Comparison of ENCODE assay signal across 2 cellular contexts in the genomic region with DNA sequence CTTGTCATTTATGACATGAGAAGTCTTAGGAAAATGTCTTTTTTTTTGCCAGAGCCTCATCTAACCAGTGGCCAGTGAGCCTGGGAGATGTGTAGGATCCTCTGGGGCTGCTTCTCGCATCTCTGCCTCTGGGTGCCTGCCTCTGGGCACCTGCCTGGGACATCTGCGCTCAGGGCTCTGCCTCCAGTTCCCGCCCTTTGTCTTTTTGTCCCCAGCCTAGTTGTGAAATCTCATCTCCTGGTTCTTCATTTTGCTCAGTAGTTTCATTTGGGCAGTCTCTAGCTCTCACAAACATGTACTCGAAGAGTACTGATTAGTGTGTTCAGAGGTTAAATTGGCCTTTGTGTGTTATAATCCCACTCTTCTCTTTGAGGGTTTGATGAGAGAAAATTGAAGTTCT.
TF ChIP-seq lines count a peak whose summit lies in the region.

No MANE protein-coding gene starts in this region.

TF ChIP-seq in liver, 16 proteins besides CTCF, POLR2A, EP300 and RAD21:
- TF ChIP-seq, protein P1, sequence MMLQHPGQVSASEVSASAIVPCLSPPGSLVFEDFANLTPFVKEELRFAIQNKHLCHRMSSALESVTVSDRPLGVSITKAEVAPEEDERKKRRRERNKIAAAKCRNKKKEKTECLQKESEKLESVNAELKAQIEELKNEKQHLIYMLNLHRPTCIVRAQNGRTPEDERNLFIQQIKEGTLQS (IDR thresholded peaks at IDR 0.05), result no peak
- no peak for TF ChIP-seq TAF1 (conservative IDR thresholded peaks at IDR 0.05)
- TF ChIP-seq HNF4A (conservative IDR thresholded peaks at IDR 0.05), result peak; percentile 72 to 75
- peak; percentile 16 to 31 for TF ChIP-seq RXRA (IDR thresholded peaks at IDR 0.05)
- no peak for TF ChIP-seq HNF4G (IDR thresholded peaks at IDR 0.05)
- TF ChIP-seq EGR1 (IDR thresholded peaks at IDR 0.05; ENCODE audit: low read depth in 2 of 2), result no peak
- TF ChIP-seq, protein P2, sequence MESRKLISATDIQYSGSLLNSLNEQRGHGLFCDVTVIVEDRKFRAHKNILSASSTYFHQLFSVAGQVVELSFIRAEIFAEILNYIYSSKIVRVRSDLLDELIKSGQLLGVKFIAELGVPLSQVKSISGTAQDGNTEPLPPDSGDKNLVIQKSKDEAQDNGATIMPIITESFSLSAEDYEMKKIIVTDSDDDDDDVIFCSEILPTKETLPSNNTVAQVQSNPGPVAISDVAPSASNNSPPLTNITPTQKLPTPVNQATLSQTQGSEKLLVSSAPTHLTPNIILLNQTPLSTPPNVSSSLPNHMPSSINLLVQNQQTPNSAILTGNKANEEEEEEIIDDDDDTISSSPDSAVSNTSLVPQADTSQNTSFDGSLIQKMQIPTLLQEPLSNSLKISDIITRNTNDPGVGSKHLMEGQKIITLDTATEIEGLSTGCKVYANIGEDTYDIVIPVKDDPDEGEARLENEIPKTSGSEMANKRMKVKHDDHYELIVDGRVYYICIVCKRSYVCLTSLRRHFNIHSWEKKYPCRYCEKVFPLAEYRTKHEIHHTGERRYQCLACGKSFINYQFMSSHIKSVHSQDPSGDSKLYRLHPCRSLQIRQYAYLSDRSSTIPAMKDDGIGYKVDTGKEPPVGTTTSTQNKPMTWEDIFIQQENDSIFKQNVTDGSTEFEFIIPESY (IDR thresholded peaks at IDR 0.05), result no peak
- TF ChIP-seq YY1 (IDR thresholded peaks at IDR 0.05), result peak; percentile 46
- peak; percentile 54 for TF ChIP-seq SP1 (IDR thresholded peaks at IDR 0.05)
- TF ChIP-seq JUND (IDR thresholded peaks at IDR 0.05), result no peak
- TF ChIP-seq, protein P3, sequence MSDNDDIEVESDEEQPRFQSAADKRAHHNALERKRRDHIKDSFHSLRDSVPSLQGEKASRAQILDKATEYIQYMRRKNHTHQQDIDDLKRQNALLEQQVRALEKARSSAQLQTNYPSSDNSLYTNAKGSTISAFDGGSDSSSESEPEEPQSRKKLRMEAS (IDR thresholded peaks at IDR 0.05), result no peak
- TF ChIP-seq FOXA1 (IDR thresholded peaks at IDR 0.05), result no peak
- no peak for TF ChIP-seq NR2F2 (IDR thresholded peaks at IDR 0.05)

TF ChIP-seq in HepG2, 621 proteins besides CTCF, POLR2A, EP300 and RAD21:
- TF ChIP-seq, protein P4, sequence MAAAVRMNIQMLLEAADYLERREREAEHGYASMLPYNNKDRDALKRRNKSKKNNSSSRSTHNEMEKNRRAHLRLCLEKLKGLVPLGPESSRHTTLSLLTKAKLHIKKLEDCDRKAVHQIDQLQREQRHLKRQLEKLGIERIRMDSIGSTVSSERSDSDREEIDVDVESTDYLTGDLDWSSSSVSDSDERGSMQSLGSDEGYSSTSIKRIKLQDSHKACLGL (CRISPR knock-in tag; IDR thresholded peaks at IDR 0.05), result no peak
- TF ChIP-seq ZNF660 (CRISPR knock-in tag; IDR thresholded peaks at IDR 0.05; ENCODE audit: borderline replicate concordance, low read depth), result no peak
